ENCODE assay signal across 1 cellular context in genomic region chr11:116772443-116773202, GRCh38.
TF ChIP-seq lines count a peak whose summit lies in the region.

Gene BUD13 (minus strand): TSS chr11:116772987. CDS start chr11:116772964, 23 bp downstream.

TF ChIP-seq in K562, 482 proteins besides CTCF, POLR2A, EP300 and RAD21 (continued from another document and continues in another):
- TF ChIP-seq NCOR1 (IDR thresholded peaks at IDR 0.05) = peak; percentile 48
- no peak for TF ChIP-seq FOSL1 (tag; conservative IDR thresholded peaks at IDR 0.05)
- peak; percentile 64 for TF ChIP-seq CREB1 (IDR thresholded peaks at IDR 0.05)
- peak; percentile 53; the same call in 1 of the 2 replicates for TF ChIP-seq CREB1 (CRISPR knock-in tag; IDR thresholded peaks at IDR 0.05)
- TF ChIP-seq PRDM10 (IDR thresholded peaks at IDR 0.05; ENCODE audit: partially characterized antibody) = peak; percentile 97
- peak; percentile 65 for TF ChIP-seq POLR2H (tag; IDR thresholded peaks at IDR 0.05; ENCODE audit: low read depth)
- TF ChIP-seq AFF1 (IDR thresholded peaks at IDR 0.05; ENCODE audit: low read depth in 1 of 2, partially characterized antibody in 2 of 2) = no peak
- no peak for TF ChIP-seq ATF1 (CRISPR knock-in tag; IDR thresholded peaks at IDR 0.05)
- peak; percentile 82 for TF ChIP-seq ATF1 (tag; IDR thresholded peaks at IDR 0.05)
- TF ChIP-seq SRF (CRISPR knock-in tag; IDR thresholded peaks at IDR 0.05) = peak in 1 of 2 experiments; percentile 27; a peak in 1 of 4 replicates
- TF ChIP-seq RBBP5 (IDR thresholded peaks at IDR 0.05; ENCODE audit: borderline replicate concordance, insufficient read depth, low read length, poor library complexity, severe bottlenecking) = peak; percentile 99
- peak; percentile 49 for TF ChIP-seq PRPF4 (IDR thresholded peaks at IDR 0.05; ENCODE audit: insufficient read depth, low read depth, low read length, poor library complexity, severe bottlenecking)
- peak; percentile 78; the same call in 1 of the 2 replicates for TF ChIP-seq ZNF511 (CRISPR knock-in tag; IDR thresholded peaks at IDR 0.05)
- TF ChIP-seq THAP7 (CRISPR knock-in tag; IDR thresholded peaks at IDR 0.05) = no peak
- TF ChIP-seq E2F8 (IDR thresholded peaks at IDR 0.05; ENCODE audit: low read depth, partially characterized antibody) = peak; percentile 60
- TF ChIP-seq POU5F1 (IDR thresholded peaks at IDR 0.05; ENCODE audit: borderline replicate concordance, low read depth, low read length, partially characterized antibody) = peak; percentile 96
- TF ChIP-seq HEY1 (CRISPR knock-in tag; IDR thresholded peaks at IDR 0.05; ENCODE audit: borderline replicate concordance) = no peak
- no peak for TF ChIP-seq ZNF589 (CRISPR knock-in tag; IDR thresholded peaks at IDR 0.05; ENCODE audit: low read depth)
- no peak for TF ChIP-seq ZNF121 (CRISPR knock-in tag; conservative IDR thresholded peaks at IDR 0.05)
- no peak for TF ChIP-seq BCOR (IDR thresholded peaks at IDR 0.05)
- no peak for TF ChIP-seq ARNT (IDR thresholded peaks at IDR 0.05)
- no peak for TF ChIP-seq SREBF2 (CRISPR knock-in tag; IDR thresholded peaks at IDR 0.05)
- peak; percentile 88 for TF ChIP-seq C11orf30 (IDR thresholded peaks at IDR 0.05; ENCODE audit: low read depth)
- TF ChIP-seq RAD51 (IDR thresholded peaks at IDR 0.05; ENCODE audit: borderline replicate concordance, low read depth) = no peak
- TF ChIP-seq IRF1 (CRISPR knock-in tag; IDR thresholded peaks at IDR 0.05; ENCODE audit: borderline replicate concordance) = no peak
- peak; percentile 84 for TF ChIP-seq TFAP4 (CRISPR knock-in tag; IDR thresholded peaks at IDR 0.05; ENCODE audit: borderline replicate concordance)
- no peak for TF ChIP-seq ZSCAN32 (CRISPR knock-in tag; IDR thresholded peaks at IDR 0.05)
- TF ChIP-seq ARID4B (CRISPR knock-in tag; IDR thresholded peaks at IDR 0.05) = peak; percentile 88
- no peak for TF ChIP-seq ESRRB (CRISPR knock-in tag; IDR thresholded peaks at IDR 0.05; ENCODE audit: borderline replicate concordance)
- TF ChIP-seq SETDB1 (IDR thresholded peaks at IDR 0.05; ENCODE audit: low read length) = no peak
- peak in 1 of 2 experiments; percentile 45 for TF ChIP-seq NRF1 (conservative IDR thresholded peaks at IDR 0.05 in 1 of 2, IDR thresholded peaks at IDR 0.05 in 1 of 2)
- no peak for TF ChIP-seq ZNF764 (CRISPR knock-in tag; IDR thresholded peaks at IDR 0.05; ENCODE audit: low read depth)
- TF ChIP-seq STAT6 (CRISPR knock-in tag; IDR thresholded peaks at IDR 0.05) = 0 out of 2 replicates have a peak, but pooled peaks have one; percentile 36
- TF ChIP-seq FOXK2 (conservative IDR thresholded peaks at IDR 0.05 in 1 of 2, IDR thresholded peaks at IDR 0.05 in 1 of 2; ENCODE audit: low read depth in 2 of 2) = peak; percentile 18 to 77; a peak in 1 of 4 replicates
- TF ChIP-seq RFX1 (IDR thresholded peaks at IDR 0.05) = peak; percentile 80
- 0 out of 2 replicates have a peak, but pooled peaks have one; percentile 28 for TF ChIP-seq KLF13 (tag; IDR thresholded peaks at IDR 0.05; ENCODE audit: borderline replicate concordance, low read depth)
- TF ChIP-seq ETV5 (CRISPR knock-in tag; IDR thresholded peaks at IDR 0.05; ENCODE audit: low read depth) = peak; percentile 96
